1 cellular context compared by ENCODE assay signal in genomic region chr16:89104930-89105571, GRCh38.
TF ChIP-seq lines count a peak whose summit lies in the region.

No MANE protein-coding gene starts in this region.

TF ChIP-seq in HepG2, 621 proteins besides CTCF, POLR2A, EP300 and RAD21 (continued from another document):
- no peak for TF ChIP-seq SIX1 (CRISPR knock-in tag; IDR thresholded peaks at IDR 0.05; ENCODE audit: borderline replicate concordance)
